In the genomic region with DNA sequence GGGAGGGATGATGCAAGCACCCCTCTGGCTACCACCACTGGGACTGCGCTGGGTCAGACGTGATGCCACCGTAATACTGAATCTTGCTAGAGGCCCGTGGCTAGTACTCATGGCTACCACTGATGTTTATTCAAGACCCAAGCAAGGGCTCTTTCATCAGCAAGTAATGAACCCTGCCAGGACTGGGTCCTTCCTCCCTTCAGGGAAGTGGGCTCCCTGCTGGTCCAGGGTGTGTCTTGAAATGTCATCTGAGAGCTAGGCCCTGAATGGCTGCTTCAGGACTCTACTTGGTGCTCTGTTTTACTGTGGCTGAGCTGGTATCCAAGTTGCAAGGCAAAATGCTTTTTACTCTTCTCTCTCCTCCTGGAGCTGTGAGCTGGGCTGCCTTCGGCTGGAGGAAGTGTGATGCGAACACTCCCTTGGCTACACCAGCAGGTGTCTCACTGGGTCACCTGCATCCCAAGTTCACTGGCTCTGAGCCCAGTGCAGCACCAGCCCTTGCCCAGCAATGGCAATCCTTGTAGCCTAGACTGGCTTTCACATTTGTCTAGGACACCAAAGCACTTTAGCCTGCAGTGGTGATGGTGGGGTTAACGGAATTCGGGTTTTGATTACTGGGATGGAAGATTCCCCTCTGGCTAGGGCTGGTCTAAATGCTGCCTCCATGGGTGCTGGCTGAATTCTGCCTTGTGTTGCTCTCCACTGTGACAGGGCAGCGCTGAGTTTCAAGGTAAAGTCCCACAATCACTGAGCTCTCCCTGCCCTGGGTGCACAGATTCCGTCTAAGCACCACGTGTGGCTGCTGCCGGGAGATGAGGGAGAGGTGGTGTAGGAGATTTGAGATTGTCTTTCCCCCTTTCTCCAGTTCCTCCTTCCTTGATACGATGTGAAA, we compare ENCODE assay signal across 8 cellular contexts.
A peak's percentile ranks its signal among the peaks of the same experiment; 100 is the strongest.
DNase-seq lines count a peak whose midpoint lies in the region; ATAC-seq and TF ChIP-seq lines count a peak whose summit lies in the region.

No MANE protein-coding gene starts in this region.

- H3K4me3 ChIP-seq in mesendoderm (ENCODE audit: low read length) = no peak overlapping the region

- no peak overlapping the region for H4K8ac ChIP-seq in mesendoderm (ENCODE audit: low read depth, low read length)

- H3K9ac ChIP-seq in mesendoderm (ENCODE audit: low read length) = no peak overlapping the region

- peak; percentile 57 for TF ChIP-seq CTCF in GM12872 (IDR thresholded peaks at IDR 0.05; ENCODE audit: insufficient read depth, low read depth, low read length)

- no peak overlapping the region for H2BK15ac ChIP-seq in mesendoderm (replicated peaks; ENCODE audit: low read depth)

- H3K18ac ChIP-seq in mesendoderm (ENCODE audit: low read length) = no peak overlapping the region

- H3K27me3 ChIP-seq in mesendoderm (ENCODE audit: insufficient read depth, low read length, poor library complexity) = no peaks in the 10 kb centered on the region

- DNase-seq in NCI-H146 (lab: John Stamatoyannopoulos, UW) = peak; percentile 84
- peak; percentile 19 for DNase-seq in activated naive CD4-positive, alpha-beta T cell treated with anti-CD3 and anti-CD28 coated beads, Interleukin-2, amount 50 U/mL, for 16 hours
- DNase-seq in mesendoderm = peak; percentile 82
- DNase-seq in NCI-H2107 treated with DMSO at 0.1 percent for 48 hours (lab: John Stamatoyannopoulos, UW; ENCODE audit: unreplicated experiment) = no peak
- DNase-seq in putamen (ENCODE audit: low spot score) = no peak
- no peak for DNase-seq in activated gamma-delta T cell treated with Interleukin-2 at 50 U/mL for 16 hours

- H3K36me3 ChIP-seq in mesendoderm (ENCODE audit: control insufficient read depth, insufficient read depth, low read length) = no peaks in the 10 kb centered on the region

- WGBS in mesendoderm (ENCODE audit: extremely low coverage, insufficient coverage, low lambda C conversion rate) = no CpG with 5 or more reads among the region's 13 CpGs

- no peak overlapping the region for H2AK5ac ChIP-seq in mesendoderm (ENCODE audit: low read length)

- H3K56ac ChIP-seq in mesendoderm (ENCODE audit: low read length) = no peak overlapping the region

- no peak overlapping the region for H4K5ac ChIP-seq in mesendoderm (ENCODE audit: low read length)

- H3K4me2 ChIP-seq in mesendoderm (ENCODE audit: low read length) = no peak overlapping the region

- peaks cover 2% of the 10 kb centered on the region for H3K4me1 ChIP-seq in mesendoderm (ENCODE audit: control insufficient read depth, low read depth, low read length)

- no peaks in the 10 kb centered on the region for H3K79me2 ChIP-seq in mesendoderm (ENCODE audit: control insufficient read depth, insufficient read depth, low read length)

- ATAC-seq in HG03342 (IDR thresholded peaks at IDR 0.05; ENCODE audit: unreplicated experiment) = no peak

- no peak overlapping the region for H3K27ac ChIP-seq in mesendoderm (ENCODE audit: low read depth, low read length)

- no peak overlapping the region for H3K4ac ChIP-seq in mesendoderm (ENCODE audit: low read depth, low read length)

- H3K23ac ChIP-seq in mesendoderm (ENCODE audit: low read length) = no peak overlapping the region

- H2BK120ac ChIP-seq in mesendoderm (ENCODE audit: low read depth, low read length) = no peak overlapping the region

- no peaks in the 10 kb centered on the region for H3K79me1 ChIP-seq in mesendoderm (ENCODE audit: low read length)

- no peak overlapping the region for H2BK5ac ChIP-seq in mesendoderm (ENCODE audit: low read length)

Comparison
In these comparisons a context has a peak if more than half of its experiments do, and no peak if none do; other contexts are left out.
1. DNase-seq: peak in NCI-H146 (single experiment), activated naive CD4-positive, alpha-beta T cell treated with anti-CD3 and anti-CD28 coated beads, Interleukin-2, amount 50 U/mL, for 16 hours (single experiment) and mesendoderm (single experiment); none in NCI-H2107 treated with DMSO at 0.1 percent for 48 hours (single experiment), putamen (single experiment) and activated gamma-delta T cell treated with Interleukin-2 at 50 U/mL for 16 hours (single experiment).